Comparison of ENCODE assay signal across 32 cellular contexts in the genomic region with DNA sequence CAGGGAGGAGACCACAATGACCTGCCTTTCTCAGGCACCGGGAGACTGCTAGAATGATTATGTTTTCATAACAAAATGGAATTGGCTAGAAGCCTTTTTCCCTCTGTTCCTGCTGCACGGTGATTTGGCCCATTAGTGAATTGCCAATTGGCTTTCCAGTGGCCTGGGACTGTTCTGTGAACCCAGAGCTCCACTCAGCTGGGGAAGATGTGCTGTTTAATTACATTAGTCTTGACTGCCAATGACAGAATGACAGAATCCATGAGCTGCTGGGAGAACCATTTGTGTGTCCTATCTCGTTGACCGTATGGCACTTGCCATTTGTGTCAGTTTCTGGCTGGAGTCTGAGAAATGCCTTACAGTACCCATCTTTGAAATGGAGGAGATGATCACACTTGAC.
"Had no signal": no experiment of that assay in that cellular context is flagged by ENCODE, and none has a peak within 500 bp of the region (broad histone marks: within the 10 kb centered on the region; RNA-seq: fewer than 3 reads in every experiment).

No MANE protein-coding gene starts in this region.

- H3K4me3 Mint-ChIP-seq: activated B cell treated with CpG ODN at 0.5 μM for 24 hours; activated CD8-positive, alpha-beta T cell treated with anti-CD3 and anti-CD28 coated beads for 36 hours; activated naive CD8-positive, alpha-beta T cell; activated T-cell treated with anti-CD3 and anti-CD28 coated beads, Interleukin-2, amount 50 U/mL, for 4 hours; activated T-helper 17 cell treated with anti-CD3 and anti-CD28 coated beads, Interleukin-2, amount 50 U/mL, for 72 hours; effector memory CD8-positive, alpha-beta T cell; T-helper 1 cell treated with Interleukin-12 subunit alpha and Interleukin-12 subunit beta and Interleukin-4 antibody, amounts not matched to agents 30 μg/mL and 1 μg/mL, for 36 hours; T-helper 2 cell treated with Interferon-gamma antibody and Interleukin-4, amounts not matched to agents 5 μg/mL and 100 μg/mL, for 36 hours had no signal

- H3K36me3 ChIP-seq: brain microvascular endothelial cell, esophagus muscularis mucosa, gastrocnemius medialis, heart left ventricle, WERI-Rb-1 had no signal

- H3K27me3 Mint-ChIP-seq: activated B cell treated with CpG ODN at 0.5 μM for 24 hours; activated CD8-positive, alpha-beta T cell treated with anti-CD3 and anti-CD28 coated beads for 36 hours; activated naive CD8-positive, alpha-beta T cell; activated T-helper 17 cell treated with anti-CD3 and anti-CD28 coated beads, Interleukin-2, amount 50 U/mL, for 72 hours; effector memory CD8-positive, alpha-beta T cell had no signal

- H3K4me1 Mint-ChIP-seq: activated B cell treated with CpG ODN at 0.5 μM for 24 hours; activated T-helper 17 cell treated with anti-CD3 and anti-CD28 coated beads, Interleukin-2, amount 50 U/mL, for 72 hours had no signal

- H3K36me3 Mint-ChIP-seq: activated naive CD8-positive, alpha-beta T cell had no signal

- H3K4me1 ChIP-seq: foreskin keratinocyte had no signal

- H3K27me3 ChIP-seq: brain microvascular endothelial cell, esophagus muscularis mucosa, foreskin keratinocyte, gastrocnemius medialis, heart left ventricle had no signal

- H3K27ac ChIP-seq: brain microvascular endothelial cell, esophagus muscularis mucosa, foreskin keratinocyte, gastrocnemius medialis, heart left ventricle, WERI-Rb-1 had no signal

- DNase-seq: activated B cell treated with CpG ODN at 0.5 μM for 24 hours; activated CD4-positive, alpha-beta T cell treated with anti-CD3 and anti-CD28 coated beads for 48 hours; activated CD4-positive, alpha-beta T cell treated with anti-CD3 and anti-CD28 coated beads, Interleukin-2, amount 50 U/mL, for 1 hour; activated CD4-positive, alpha-beta T cell treated with anti-CD3 and anti-CD28 coated beads, Interleukin-2, amount 50 U/mL, for 48 hours; activated CD8-positive, alpha-beta memory T cell treated with anti-CD3 and anti-CD28 coated beads for 24 hours; activated CD8-positive, alpha-beta T cell treated with anti-CD3 and anti-CD28 coated beads for 36 hours; activated effector memory CD4-positive, alpha-beta T cell treated with Interleukin-2 at 50 U/mL for 16 hours; activated gamma-delta T cell treated with Interleukin-2 at 50 U/mL for 16 hours; activated naive CD4-positive, alpha-beta T cell treated with anti-CD3 and anti-CD28 coated beads, Interleukin-2, amount 50 U/mL, for 16 hours; activated naive CD4-positive, alpha-beta T cell treated with Interleukin-2 at 50 U/mL for 16 hours; activated T-cell treated with anti-CD3 and anti-CD28 coated beads, Interleukin-2, amount 50 U/mL, for 4 hours; amniotic stem cell; anterior cingulate cortex; brain microvascular endothelial cell; caudate nucleus; cortex of kidney; dermis blood vessel endothelial cell; effector CD4-positive, alpha-beta T cell; effector memory CD8-positive, alpha-beta T cell; erythroblast; foreskin keratinocyte; gastrocnemius medialis; glutamatergic neuron; heart left ventricle; T1000; WERI-Rb-1 had no signal

- H3K9me3 ChIP-seq: esophagus muscularis mucosa, gastrocnemius medialis had no signal

- ATAC-seq: activated CD4-positive, CD25-positive, alpha-beta regulatory T cell treated with anti-CD3 and anti-CD28 coated beads, Interleukin-2, amount 50 U/mL, for 24 hours; activated CD8-positive, alpha-beta T cell treated with anti-CD3 and anti-CD28 coated beads for 36 hours; activated T-cell treated with anti-CD3 and anti-CD28 coated beads, Interleukin-2, amount 50 U/mL, for 4 hours; activated T-helper 17 cell treated with anti-CD3 and anti-CD28 coated beads, Interleukin-2, amount 50 U/mL, for 72 hours; effector memory CD8-positive, alpha-beta T cell; foreskin keratinocyte; gastrocnemius medialis; heart left ventricle had no signal

- H3K27ac Mint-ChIP-seq: activated B cell treated with CpG ODN at 0.5 μM for 24 hours; activated CD8-positive, alpha-beta T cell treated with anti-CD3 and anti-CD28 coated beads for 36 hours; activated naive CD8-positive, alpha-beta T cell; activated T-helper 17 cell treated with anti-CD3 and anti-CD28 coated beads, Interleukin-2, amount 50 U/mL, for 72 hours; effector memory CD8-positive, alpha-beta T cell; T-helper 1 cell treated with Interleukin-12 subunit alpha and Interleukin-12 subunit beta and Interleukin-4 antibody, amounts not matched to agents 30 μg/mL and 1 μg/mL, for 36 hours; T-helper 2 cell treated with Interferon-gamma antibody and Interleukin-4, amounts not matched to agents 5 μg/mL and 100 μg/mL, for 36 hours had no signal

- H3K4me3 ChIP-seq: esophagus muscularis mucosa, gastrocnemius medialis, heart left ventricle had no signal
